ENCODE assay signal across 8 cellular contexts in the genomic region with DNA sequence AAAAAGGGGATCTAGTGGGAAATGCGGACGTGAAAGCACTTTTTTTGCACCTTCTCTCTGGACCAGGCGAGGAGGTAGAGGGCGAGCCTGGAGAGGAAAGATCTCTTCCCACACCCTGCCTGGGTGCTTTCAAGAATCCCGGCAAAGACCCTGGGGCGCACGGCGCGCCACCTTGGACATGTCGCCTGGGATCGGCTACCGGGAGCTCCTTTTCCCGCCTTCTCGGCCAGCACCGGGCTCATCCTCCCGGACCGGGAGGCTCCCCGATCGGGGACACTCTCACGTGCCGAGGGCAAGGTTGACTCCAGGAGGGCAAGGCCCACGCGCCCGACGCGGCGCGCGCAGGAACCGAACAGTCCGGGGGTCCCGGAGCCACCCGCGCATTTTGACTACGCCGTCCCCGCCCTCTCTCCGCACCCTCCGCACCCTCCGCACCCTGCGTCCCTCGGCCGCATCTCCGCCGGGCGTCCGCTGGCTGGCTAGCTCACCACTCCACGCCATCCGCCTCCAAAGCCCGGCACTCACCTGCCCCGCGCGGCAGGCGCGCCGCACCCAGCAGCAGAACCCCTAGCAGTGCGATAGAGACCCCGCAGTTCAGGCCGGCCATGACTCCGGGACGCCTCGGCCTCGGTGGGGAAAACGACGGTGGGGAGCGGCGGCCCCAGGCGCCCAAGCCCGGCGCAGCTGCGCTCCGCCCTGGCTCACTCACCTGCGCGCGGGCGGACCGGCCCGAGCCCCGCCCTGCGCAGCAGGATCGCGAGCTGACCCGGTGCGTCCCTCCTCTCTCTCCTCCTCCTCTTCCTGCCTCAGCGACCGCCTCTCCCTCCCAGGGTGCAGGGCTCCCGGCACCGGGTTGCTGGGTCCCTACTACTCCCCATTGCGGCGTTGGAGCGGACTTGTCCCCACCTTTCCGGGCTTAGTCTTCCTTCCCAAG. TPM values are rescaled to one million over a fixed set of nuclear protein-coding genes. Genes with fewer than 3 reads are reported as not detected.
DNase-seq lines count a peak whose midpoint lies in the region; ATAC-seq, FAIRE-seq and TF ChIP-seq lines count a peak whose summit lies in the region.

TSS of gene CDCP1 (minus strand) at position 698 of the 934 bp plus-strand sequence. CDS start at position 607, 91 bp downstream.

- intact Hi-C loops in left ventricle myocardium inferior (cut with micrococcal nuclease), result no loop called here

- H3K4me3 ChIP-seq in left ventricle myocardium inferior, result peak within 1 kb of the TSS; percentile 61

- peaks cover 74% of the 10 kb centered on the region for H3K27me3 ChIP-seq in left ventricle myocardium inferior (ENCODE audit: low read depth)

- peak; percentile 59 for DNase-seq in 8988T
- peak; percentile 54 for DNase-seq in GM20000 (ENCODE audit: low spot score)
- peak; percentile 34 for DNase-seq in activated CD4-positive, CD25-positive, alpha-beta regulatory T cell treated with anti-CD3 and anti-CD28 coated beads, Interleukin-2, amount 50 U/mL, for 72 hours
- no peak for DNase-seq in left ventricle myocardium inferior
- no peak for DNase-seq in renal cortical epithelial cell (ENCODE audit: low read depth)
- DNase-seq in Kasumi-1 (lab: John Stamatoyannopoulos, UW), result no peak
- no peak for DNase-seq in GM12891 (ENCODE audit: insufficient read length, low spot score)

- no peak for ATAC-seq in HG02970 (IDR thresholded peaks at IDR 0.05; ENCODE audit: low FRiP score, unreplicated experiment)

- no peak within 1 kb of the TSS for H3K27ac ChIP-seq in left ventricle myocardium inferior (replicated peaks)

- TF ChIP-seq POLR2A in GM12891 (IDR thresholded peaks at IDR 0.05; ENCODE audit: low read depth, low read length), result no peak

- H3K36me3 ChIP-seq in left ventricle myocardium inferior, result no peaks in the 10 kb centered on the region

- peaks cover 13% of the 10 kb centered on the region for H3K4me1 ChIP-seq in left ventricle myocardium inferior

- no peak for TF ChIP-seq CTCF in GM20000 (IDR thresholded peaks at IDR 0.05; ENCODE audit: extremely low read depth, missing control alignments)
- TF ChIP-seq CTCF in left ventricle myocardium inferior (IDR thresholded peaks at IDR 0.05; ENCODE audit: borderline replicate concordance), result no peak

- H3K9me3 ChIP-seq in left ventricle myocardium inferior (replicated peaks), result peaks cover 9% of the 10 kb centered on the region

- FAIRE-seq in GM12891 (lab: Jason Lieb, UNC), result no peak

TF ChIP-seq in GM12891, 5 proteins besides CTCF, POLR2A, EP300 and RAD21:
- no peak for TF ChIP-seq POU2F2 (IDR thresholded peaks at IDR 0.05; ENCODE audit: low read depth, low read length)
- TF ChIP-seq POLR2AphosphoS5 (IDR thresholded peaks at IDR 0.05; ENCODE audit: low read depth, low read length), result no peak
- no peak for TF ChIP-seq TAF1 (IDR thresholded peaks at IDR 0.05; ENCODE audit: low read depth, low read length)
- no peak for TF ChIP-seq PAX5 (IDR thresholded peaks at IDR 0.05; ENCODE audit: insufficient read depth, low read length, severe bottlenecking)
- no peak for TF ChIP-seq SPI1 (IDR thresholded peaks at IDR 0.05; ENCODE audit: low read depth, low read length)

RNA-seq across cellular contexts. Expression of gene CDCP1, which starts in this region (rescaled TPM):
- total RNA-seq in left ventricle myocardium inferior, result 0.25 TPM
- 55.7 and 58.9 TPM in 2 replicates for total RNA-seq in renal cortical epithelial cell
- polyA plus RNA-seq in GM12891 (2012; ENCODE audit: low read depth, missing spikeins), result 0.01 TPM

Comparison
In these comparisons a context has a peak if more than half of its experiments do, and no peak if none do; other contexts are left out.
1. RNA of gene CDCP1 (total RNA-seq): 55.7 to 58.9 TPM in renal cortical epithelial cell; 0.25 TPM in left ventricle myocardium inferior (single experiment); every median in the first group is over 10 times any median in the second.
2. DNase-seq: peak in 8988T (single experiment), GM20000 (single experiment) and activated CD4-positive, CD25-positive, alpha-beta regulatory T cell treated with anti-CD3 and anti-CD28 coated beads, Interleukin-2, amount 50 U/mL, for 72 hours (single experiment); none in left ventricle myocardium inferior (single experiment), renal cortical epithelial cell (single experiment), Kasumi-1 (0 of 2) and GM12891 (single experiment).